Comparison of ENCODE assay signal across 13 cellular contexts in genomic region chr17:55693244-55694216, GRCh38. TPM values are rescaled to one million over a fixed set of nuclear protein-coding genes. Genes with fewer than 3 reads are reported as not detected.
DNase-seq lines count a peak whose midpoint lies in the region; ATAC-seq, FAIRE-seq and TF ChIP-seq lines count a peak whose summit lies in the region.
"Had no signal": no experiment of that assay in that cellular context is flagged by ENCODE, and none has a peak within 500 bp of the region (broad histone marks: within the 10 kb centered on the region; RNA-seq: fewer than 3 reads in every experiment).

No MANE protein-coding gene starts in this region.

- TF ChIP-seq EP300 in K562 (IDR thresholded peaks at IDR 0.05; ENCODE audit: low read length) (no peak), tibial nerve (IDR thresholded peaks at IDR 0.05) (peak in 1 of 2 donors; percentile 48)

- TF ChIP-seq CTCF in K562 (IDR thresholded peaks at IDR 0.05 in 2 of 3, conservative IDR thresholded peaks at IDR 0.05 in 1 of 3; ENCODE audit: insufficient read depth in 2 of 3, low read depth in 1 of 3, low read length in 3 of 3) (no peak), tibial nerve (IDR thresholded peaks at IDR 0.05) (no peak)

- 3% methylated on average over 5 of the region's 5 CpGs for WGBS in K562 (ENCODE audit: insufficient coverage, low coverage, missing lambda C conversion rate)
- WGBS in tibial nerve, 2 donors = 40 to 42% methylated on average over 5 of the region's 5 CpGs

- no peak overlapping the region for H3K27ac Mint-ChIP-seq in activated T-cell treated with anti-CD3 and anti-CD28 coated beads, Interleukin-2, amount 50 U/mL, for 24 hours
- H3K27ac Mint-ChIP-seq: progenitor cell of endocrine pancreas had no signal

- POLR2A ChIA-PET in K562 (lab: Yijun Ruan, JAX) = interaction anchor here (1.4 kb wide), 1 partner anchor 14 kb away, joined by 3 read pairs; no protein-coding TSS in a partner anchor

- intact Hi-C loops in K562 (cut with micrococcal nuclease) = no loop called here

- no peaks in the 10 kb centered on the region for H3K36me3 Mint-ChIP-seq in activated T-cell treated with anti-CD3 and anti-CD28 coated beads, Interleukin-2, amount 50 U/mL, for 24 hours (ENCODE audit: low read depth)

- H3K4me1 Mint-ChIP-seq in activated T-cell treated with anti-CD3 and anti-CD28 coated beads, Interleukin-2, amount 50 U/mL, for 24 hours (ENCODE audit: low read depth) = no peaks in the 10 kb centered on the region

- no TSS peak for BruUV-seq in K562 (replicated peaks; lab: Mats Ljungman, UMichigan)

- H3K4me3 ChIP-seq in K562 (no peak overlapping the region), tibial nerve (no peak overlapping the region)
- H3K4me3 ChIP-seq: lung had no signal

- CTCF ChIA-PET in K562 (lab: Yijun Ruan, JAX; ENCODE audit: low intra/inter-chr PET ratio) = no interaction called here

- no peaks in the 10 kb centered on the region for H4K20me1 ChIP-seq in K562 (replicated peaks; ENCODE audit: control insufficient read depth, insufficient read depth, low read length)

- H3K27me3 ChIP-seq in K562 (ENCODE audit: control insufficient read depth in 2 of 2, insufficient read depth in 2 of 2, low read length in 2 of 2) = peaks cover 3% of the 10 kb centered on the region in 2 experiments; a peak in 2 of 5 replicates
- no peaks in the 10 kb centered on the region for H3K27me3 ChIP-seq in tibial nerve

- TF ChIP-seq RAD21 in K562 (CRISPR knock-in tag; conservative IDR thresholded peaks at IDR 0.05 in 1 of 2, IDR thresholded peaks at IDR 0.05 in 1 of 2) = no peak

- H3K27me3 Mint-ChIP-seq in activated T-cell treated with anti-CD3 and anti-CD28 coated beads, Interleukin-2, amount 50 U/mL, for 24 hours = peaks cover 23% of the 10 kb centered on the region
- H3K27me3 Mint-ChIP-seq: progenitor cell of endocrine pancreas had no signal

- no peak for TF ChIP-seq POLR2A in K562 (conservative IDR thresholded peaks at IDR 0.05)
- no peak for TF ChIP-seq POLR2A in tibial nerve (IDR thresholded peaks at IDR 0.05)

- no peaks in the 10 kb centered on the region for H3K9me3 Mint-ChIP-seq in activated T-cell treated with anti-CD3 and anti-CD28 coated beads, Interleukin-2, amount 50 U/mL, for 24 hours

- no peaks in the 10 kb centered on the region for H3K9me3 ChIP-seq in K562 (replicated peaks; ENCODE audit: control insufficient read depth, insufficient read depth, low read depth, low read length)
- H3K9me3 ChIP-seq in tibial nerve = no peaks in the 10 kb centered on the region

- no peak overlapping the region for H3K4me2 ChIP-seq in K562 (ENCODE audit: insufficient read depth, low read length)

- no peak for ATAC-seq in K562
- ATAC-seq in HG02763 (IDR thresholded peaks at IDR 0.05; ENCODE audit: unreplicated experiment) = no peak
- no peak for ATAC-seq in GM18858 (IDR thresholded peaks at IDR 0.05; ENCODE audit: unreplicated experiment)
- ATAC-seq: esophagus mucosa had no signal

- in situ Hi-C loops in K562 (cut with MboI) = no loop called here

- H3K4me3 Mint-ChIP-seq in activated T-cell treated with anti-CD3 and anti-CD28 coated beads, Interleukin-2, amount 50 U/mL, for 24 hours = no peak overlapping the region

- H3K9me1 ChIP-seq in K562 (ENCODE audit: control insufficient read depth, insufficient read depth, low read length) = no peaks in the 10 kb centered on the region

- no peak overlapping the region for H3K27ac ChIP-seq in K562 (ENCODE audit: extremely low read depth, low read depth, low read length)
- H3K27ac ChIP-seq in tibial nerve = peak overlapping the region in 3 of 4 donors; percentile 38 to 75 (median 42)

- H3K79me2 ChIP-seq in K562 (ENCODE audit: control insufficient read depth, insufficient read depth, low read length) = no peaks in the 10 kb centered on the region

- FAIRE-seq in HTR-8/SVneo (lab: Jason Lieb, UNC) (peak; percentile 74), K562 (lab: Jason Lieb, UNC) (no peak)
- FAIRE-seq: RCC 7860, TTC549 had no signal

- no peak for DNase-seq in HTR-8/SVneo (ENCODE audit: insufficient read length, low spot score)
- DNase-seq in K562 (ENCODE audit: extremely low read depth in 1 of 4, low spot score in 3 of 4) = no peak
- DNase-seq in left kidney (ENCODE audit: low read depth, low spot score) = peak; percentile 51
- DNase-seq in tibial nerve (ENCODE audit: low spot score in 2 of 2) = peak in 1 of 2 donors; percentile 16
- DNase-seq in activated T-cell treated with anti-CD3 and anti-CD28 coated beads, Interleukin-2, amount 50 U/mL, for 24 hours = no peak
- DNase-seq: activated CD8-positive, alpha-beta memory T cell treated with anti-CD3 and anti-CD28 coated beads, Interleukin-2, amount 50 U/mL, for 48 hours had no signal

- no peak overlapping the region for H2AFZ ChIP-seq in K562 (ENCODE audit: low read depth, low read length)

- H3K36me3 ChIP-seq in K562 (ENCODE audit: control insufficient read depth, insufficient read depth, low read length) = no peaks in the 10 kb centered on the region
- H3K36me3 ChIP-seq in tibial nerve = no peaks in the 10 kb centered on the region

- H3K9ac ChIP-seq in K562 (ENCODE audit: insufficient read depth in 1 of 2, low read depth in 2 of 2, low read length in 2 of 2) = no peak overlapping the region

- H3K4me1 ChIP-seq in K562 (replicated peaks in 1 of 2; ENCODE audit: control insufficient read depth in 2 of 2, insufficient read depth in 2 of 2, low read length in 2 of 2) (no peaks in the 10 kb centered on the region), tibial nerve (peaks cover 0 to 47% (median 13%) of the 10 kb centered on the region in 4 donors)

TF ChIP-seq in K562, 482 proteins besides CTCF, POLR2A, EP300 and RAD21:
- TF ChIP-seq CEBPG (CRISPR knock-in tag; IDR thresholded peaks at IDR 0.05) (no peak), CEBPG (tag; conservative IDR thresholded peaks at IDR 0.05 in 1 of 2, IDR thresholded peaks at IDR 0.05 in 1 of 2) (peak in 1 of 2 experiments; percentile 45; a peak in 1 of 4 replicates), MAFG (tag; conservative IDR thresholded peaks at IDR 0.05) (peak; percentile 32; the same call in 1 of the 2 replicates), GABPB1 (CRISPR knock-in tag; IDR thresholded peaks at IDR 0.05) (no peak), CBX8 (IDR thresholded peaks at IDR 0.05; ENCODE audit: borderline replicate concordance, extremely low read depth, low read depth, low read length, poor library complexity, severe bottlenecking) (no peak)

RNA-seq across cellular contexts. Expression of gene TMEM100, which starts 29.1 kb away (rescaled TPM):
- total RNA-seq in K562 (2011; cell fraction: chromatin; rRNA removed; ENCODE audit: low replicate concordance) = not detected in 2 replicates
- total RNA-seq in K562 (2011; cell fraction: nucleolus; rRNA removed) = not detected in 2 replicates
- 1.0 and 1.6 TPM in 2 replicates for total RNA-seq in K562 (2011; cell fraction: nucleoplasm; rRNA removed)
- 0.08 and 0.50 TPM in 2 replicates for total RNA-seq in K562 (2014; rRNA removed)
- total RNA-seq in K562 (2014; rRNA removed; fragmentation: Illumina TruSeq; extraction: Trizol) = 0.16 and 0.22 TPM in 2 replicates
- 0.23 and 0.29 TPM in 2 replicates for total RNA-seq in K562 (2015; rRNA removed; fragmentation: Illumina TruSeq; extraction: Trizol)
- 0.20 and 0.34 TPM in 2 replicates for total RNA-seq in K562 (2021)
- polyA plus RNA-seq in K562 (2011; rRNA removed) = 0.14 TPM in 1 of 2 replicates, not detected in the other
- not detected in 2 replicates for polyA plus RNA-seq in K562 (2011; cell fraction: cytosol; rRNA removed)
- polyA plus RNA-seq in K562 (2011; cell fraction: nucleus; rRNA removed) = 0.25 TPM in 1 of 2 replicates, not detected in the other
- polyA plus RNA-seq in K562 (2012) = 0.40 and 0.76 TPM in 2 replicates
- 0.19 and 0.42 TPM in 2 replicates for polyA plus RNA-seq in K562 (2014; fragmentation: Illumina TruSeq; extraction: Trizol)
- polyA plus RNA-seq in K562 (2014; fragmentation: Nextera tagmentation; extraction: Ambion mirVana) = under 1 TPM; 0.13 to 0.18 TPM
- 0.12 TPM in 1 of 2 replicates, not detected in the other for polyA plus RNA-seq in K562 (2014; rRNA removed)
- polyA minus RNA-seq in K562 (2011; rRNA and poly(A)+ RNA removed) = 0.09 TPM in 1 of 2 replicates, not detected in the other
- not detected in 2 replicates for polyA minus RNA-seq in K562 (2011; cell fraction: cytosol; rRNA and poly(A)+ RNA removed)
- polyA minus RNA-seq in K562 (2011; cell fraction: nucleus; rRNA and poly(A)+ RNA removed) = 0.56 TPM in 1 of 2 replicates, not detected in the other
- total RNA-seq in tibial nerve = 10 to 100 TPM; 24.3 to 33.4 (median 28.9) TPM

RNA-seq across cellular contexts. Expression of gene PCTP, which starts 57.3 kb away (rescaled TPM):
- 19.4 and 28.2 TPM in 2 replicates for total RNA-seq in K562 (2011; cell fraction: chromatin; rRNA removed; ENCODE audit: low replicate concordance)
- 14.7 and 19.2 TPM in 2 replicates for total RNA-seq in K562 (2011; cell fraction: nucleolus; rRNA removed)
- 24.1 and 28.7 TPM in 2 replicates for total RNA-seq in K562 (2011; cell fraction: nucleoplasm; rRNA removed)
- total RNA-seq in K562 (2014; rRNA removed) = 39.8 and 41.2 TPM in 2 replicates
- 42.7 and 43.3 TPM in 2 replicates for total RNA-seq in K562 (2014; rRNA removed; fragmentation: Illumina TruSeq; extraction: Trizol)
- 48.6 and 48.8 TPM in 2 replicates for total RNA-seq in K562 (2015; rRNA removed; fragmentation: Illumina TruSeq; extraction: Trizol)
- total RNA-seq in K562 (2021) = 33.1 and 33.8 TPM in 2 replicates
- polyA plus RNA-seq in K562 (2011; rRNA removed) = 53.4 and 62.3 TPM in 2 replicates
- 30.1 and 56.9 TPM in 2 replicates for polyA plus RNA-seq in K562 (2011; cell fraction: cytosol; rRNA removed)
- 18.4 and 28.6 TPM in 2 replicates for polyA plus RNA-seq in K562 (2011; cell fraction: nucleus; rRNA removed)
- polyA plus RNA-seq in K562 (2012) = 44.4 and 45.6 TPM in 2 replicates
- 55.5 and 62.2 TPM in 2 replicates for polyA plus RNA-seq in K562 (2014; fragmentation: Illumina TruSeq; extraction: Trizol)
- polyA plus RNA-seq in K562 (2014; fragmentation: Nextera tagmentation; extraction: Ambion mirVana) = 10 to 100 TPM; 10.9 to 12.4 TPM
- polyA plus RNA-seq in K562 (2014; rRNA removed) = 37.4 and 47.1 TPM in 2 replicates
- 53.5 and 54.3 TPM in 2 replicates for polyA minus RNA-seq in K562 (2011; rRNA and poly(A)+ RNA removed)
- polyA minus RNA-seq in K562 (2011; cell fraction: cytosol; rRNA and poly(A)+ RNA removed) = 14.6 and 16.9 TPM in 2 replicates
- polyA minus RNA-seq in K562 (2011; cell fraction: nucleus; rRNA and poly(A)+ RNA removed) = 15.3 and 29.4 TPM in 2 replicates
- 10 to 100 TPM; 30.8 to 62.1 (median 39.7) TPM for total RNA-seq in tibial nerve

Comparison
In these comparisons a context has a peak if more than half of its experiments do, and no peak if none do; other contexts are left out.
1. RNA of gene TMEM100, which starts 29.1 kb away (total RNA-seq): 24.3 to 33.4 TPM in tibial nerve; 0.08 to 1.6 TPM in K562; every median in the first group is over 4 times any median in the second.